18 cellular contexts compared by ENCODE assay signal in the genomic region with DNA sequence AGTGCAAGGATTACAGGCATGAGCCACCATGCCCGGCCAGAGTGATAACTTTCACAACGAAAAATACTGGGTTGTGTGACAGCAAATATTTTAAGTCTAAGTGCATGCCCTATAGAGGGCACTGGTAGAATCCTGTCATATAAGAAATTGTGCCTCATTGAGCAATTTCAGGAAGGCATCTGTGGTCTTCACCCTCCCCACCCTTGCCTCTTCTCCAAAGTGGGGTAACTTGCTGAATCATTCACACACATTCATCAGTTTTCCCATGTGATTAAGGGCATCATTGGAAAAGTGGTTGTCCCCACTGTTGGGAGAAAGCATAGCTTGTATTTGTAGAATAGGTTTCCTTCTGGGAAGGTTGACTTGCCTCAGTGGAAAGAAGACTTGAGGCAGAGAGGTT. TPM values are rescaled to one million over a fixed set of nuclear protein-coding genes. Genes with fewer than 3 reads are reported as not detected.
A peak's percentile ranks its signal among the peaks of the same experiment; 100 is the strongest.
DNase-seq lines count a peak whose midpoint lies in the region; ATAC-seq and TF ChIP-seq lines count a peak whose summit lies in the region.
"Had no signal": no experiment of that assay in that cellular context is flagged by ENCODE, and none has a peak within 500 bp of the region (broad histone marks: within the 10 kb centered on the region; RNA-seq: fewer than 3 reads in every experiment).

No MANE protein-coding gene starts in this region.

- TF ChIP-seq CTCF in right atrium auricular region (IDR thresholded peaks at IDR 0.05) = no peak
- no peak for TF ChIP-seq CTCF in osteocyte (IDR thresholded peaks at IDR 0.05)
- no peak for TF ChIP-seq CTCF in vagina (IDR thresholded peaks at IDR 0.05)
- peak in 1 of 3 experiments; percentile 3 for TF ChIP-seq CTCF in ascending aorta (IDR thresholded peaks at IDR 0.05)

- no peak for DNase-seq in right atrium auricular region (ENCODE audit: low spot score)
- no peak for DNase-seq in left cardiac atrium
- DNase-seq in OCI-M1 (lab: John Stamatoyannopoulos, UW) = peak; percentile 29
- no peak for DNase-seq in osteocyte (ENCODE audit: extremely low spot score, unreplicated experiment)
- no peak for DNase-seq in vagina (ENCODE audit: extremely low spot score in 2 of 2)
- no peak for DNase-seq in ascending aorta (ENCODE audit: low spot score in 2 of 2)
- DNase-seq in anterior cingulate cortex (lab: John Stamatoyannopoulos, UW) = no peak
- DNase-seq: ACHN; CD8-positive, alpha-beta memory T cell; DMS79; NCI-H1105 treated with DMSO at 0.1 percent for 48 hours; NCI-H510A treated with DMSO at 0.1 percent for 48 hours; PC-3; spleen had no signal

- no peaks in the 10 kb centered on the region for H3K27me3 ChIP-seq in right atrium auricular region
- H3K27me3 ChIP-seq in vagina = no peaks in the 10 kb centered on the region
- H3K27me3 ChIP-seq in ascending aorta = no peaks in the 10 kb centered on the region
- H3K27me3 ChIP-seq: spleen had no signal

- no peak overlapping the region for H3K4me3 Mint-ChIP-seq in osteocyte (ENCODE audit: unreplicated experiment)
- H3K4me3 Mint-ChIP-seq: nephron; T-helper 2 cell treated with Interferon-gamma antibody and Interleukin-4, amounts not matched to agents 5 μg/mL and 100 μg/mL, for 36 hours had no signal

- H3K27me3 Mint-ChIP-seq in osteocyte (ENCODE audit: unreplicated experiment) = no peaks in the 10 kb centered on the region

- ATAC-seq in left cardiac atrium = no peak
- ATAC-seq in GM21529 (IDR thresholded peaks at IDR 0.05; ENCODE audit: unreplicated experiment) = no peak
- ATAC-seq: HCT116, PC-3 had no signal

- TF ChIP-seq POLR2A in vagina (IDR thresholded peaks at IDR 0.05) = no peak

- intact Hi-C loops in left cardiac atrium (cut with DNase I) (no loop called here), vagina (cut with DNase I) (no loop called here), ascending aorta (cut with DNase I) (no loop called here)

- no peak overlapping the region for H3K4me3 ChIP-seq in right atrium auricular region
- peak overlapping the region in 1 of 2 donors; percentile 21 for H3K4me3 ChIP-seq in vagina
- no peak overlapping the region for H3K4me3 ChIP-seq in ascending aorta
- H3K4me3 ChIP-seq: spleen had no signal

- no peaks in the 10 kb centered on the region for H3K9me3 ChIP-seq in right atrium auricular region
- H3K9me3 ChIP-seq in vagina = no peaks in the 10 kb centered on the region
- peaks cover 0 to 10% of the 10 kb centered on the region in 2 donors for H3K9me3 ChIP-seq in ascending aorta

- H3K4me1 ChIP-seq in right atrium auricular region = peaks cover 0 to 87% of the 10 kb centered on the region in 2 donors
- peaks cover 50% of the 10 kb centered on the region for H3K4me1 ChIP-seq in vagina
- H3K4me1 ChIP-seq in ascending aorta = peaks cover 10 to 39% of the 10 kb centered on the region in 2 donors

- H3K36me3 Mint-ChIP-seq in osteocyte (ENCODE audit: unreplicated experiment) = no peaks in the 10 kb centered on the region
- H3K36me3 Mint-ChIP-seq: CD8-positive, alpha-beta memory T cell had no signal

- H3K9me3 Mint-ChIP-seq in osteocyte (ENCODE audit: unreplicated experiment) = peaks cover 6% of the 10 kb centered on the region
- H3K9me3 Mint-ChIP-seq: T-helper 2 cell treated with Interferon-gamma antibody and Interleukin-4, amounts not matched to agents 5 μg/mL and 100 μg/mL, for 36 hours had no signal

- H3K36me3 ChIP-seq in right atrium auricular region (no peaks in the 10 kb centered on the region), vagina (no peaks in the 10 kb centered on the region), ascending aorta (no peaks in the 10 kb centered on the region)
- H3K36me3 ChIP-seq: spleen had no signal

- H3K27ac ChIP-seq in right atrium auricular region (peak overlapping the region; percentile 40 to 59), vagina (peak overlapping the region; percentile 85), ascending aorta (peak overlapping the region in 1 of 2 donors; percentile 9)

- H3K4me1 Mint-ChIP-seq in osteocyte (ENCODE audit: unreplicated experiment) = peaks cover 39% of the 10 kb centered on the region
- H3K4me1 Mint-ChIP-seq: CD8-positive, alpha-beta memory T cell; nephron had no signal

- H3K27ac Mint-ChIP-seq in osteocyte (ENCODE audit: unreplicated experiment) = peak overlapping the region; percentile 10
- H3K27ac Mint-ChIP-seq: CD8-positive, alpha-beta memory T cell; nephron; T-helper 2 cell treated with Interferon-gamma antibody and Interleukin-4, amounts not matched to agents 5 μg/mL and 100 μg/mL, for 36 hours had no signal

RNA-seq across cellular contexts. Expression of gene MITF, which starts 9.2 kb away (rescaled TPM):
- 10 to 100 TPM; 47.6 to 68.6 TPM for total RNA-seq in right atrium auricular region
- 10 to 100 TPM; 35.2 to 51.4 TPM for total RNA-seq in left cardiac atrium
- 5.8 and 6.1 TPM in 2 replicates for total RNA-seq in osteocyte
- 57.7 TPM for total RNA-seq in vagina
- total RNA-seq in ascending aorta = 27.4 TPM
